ENCODE assay signal across 16 cellular contexts in the genomic region with DNA sequence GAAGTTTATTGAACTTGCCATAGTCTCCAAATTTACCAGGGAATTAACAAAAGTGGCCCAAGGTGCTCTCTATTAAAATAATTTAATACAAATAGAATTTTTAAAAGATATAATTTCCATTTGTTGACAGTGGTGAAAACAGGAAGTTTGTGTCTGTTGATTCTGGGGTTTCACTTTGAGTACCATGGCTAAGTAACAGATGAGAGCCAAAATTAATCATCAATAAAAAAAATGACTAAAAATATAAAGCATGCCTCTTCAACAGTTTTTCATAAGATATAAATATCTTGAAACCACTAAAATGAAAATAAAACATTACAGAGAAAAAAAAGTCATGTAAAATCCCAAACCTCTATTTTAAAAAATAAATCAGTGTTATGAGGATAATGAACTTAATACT.
DNase-seq lines count a peak whose midpoint lies in the region; ATAC-seq and FAIRE-seq lines count a peak whose summit lies in the region.
"Had no signal": no experiment of that assay in that cellular context is flagged by ENCODE, and none has a peak within 500 bp of the region (broad histone marks: within the 10 kb centered on the region; RNA-seq: fewer than 3 reads in every experiment).

No MANE protein-coding gene starts in this region.

- peak; percentile 36 for FAIRE-seq in islet of Langerhans (lab: Jason Lieb, UNC)
- FAIRE-seq: bronchial epithelial cell had no signal

- no peak for DNase-seq in DMS53 treated with DMSO at 0.1 percent for 48 hours (lab: John Stamatoyannopoulos, UW; ENCODE audit: unreplicated experiment)
- DNase-seq in NCI-H187 (lab: John Stamatoyannopoulos, UW), result no peak
- DNase-seq in stimulated activated CD4-positive, alpha-beta T cell treated with anti-CD3 and anti-CD28 coated beads, Interleukin-4, amount 100 ng/mL, for 24 hours, result no peak
- DNase-seq in SIG-M5 treated with dmso at 0.1 percent for 504 hours (lab: John Stamatoyannopoulos, UW; ENCODE audit: unreplicated experiment), result no peak
- DNase-seq: activated naive CD4-positive, alpha-beta T cell; effector memory CD8-positive, alpha-beta T cell; foreskin keratinocyte; immature natural killer cell; NCI-H2171 treated with DMSO at 0.1 percent for 48 hours; stomach had no signal

- ATAC-seq in GM19035 (IDR thresholded peaks at IDR 0.05; ENCODE audit: unreplicated experiment) (peak; percentile 42), GM21786 (IDR thresholded peaks at IDR 0.05; ENCODE audit: unreplicated experiment) (peak; percentile 42), HG03108 (IDR thresholded peaks at IDR 0.05; ENCODE audit: unreplicated experiment) (peak; percentile 55)
- ATAC-seq: effector memory CD8-positive, alpha-beta T cell; foreskin keratinocyte; HCT116 had no signal
